8 cellular contexts compared by ENCODE assay signal in the genomic region with DNA sequence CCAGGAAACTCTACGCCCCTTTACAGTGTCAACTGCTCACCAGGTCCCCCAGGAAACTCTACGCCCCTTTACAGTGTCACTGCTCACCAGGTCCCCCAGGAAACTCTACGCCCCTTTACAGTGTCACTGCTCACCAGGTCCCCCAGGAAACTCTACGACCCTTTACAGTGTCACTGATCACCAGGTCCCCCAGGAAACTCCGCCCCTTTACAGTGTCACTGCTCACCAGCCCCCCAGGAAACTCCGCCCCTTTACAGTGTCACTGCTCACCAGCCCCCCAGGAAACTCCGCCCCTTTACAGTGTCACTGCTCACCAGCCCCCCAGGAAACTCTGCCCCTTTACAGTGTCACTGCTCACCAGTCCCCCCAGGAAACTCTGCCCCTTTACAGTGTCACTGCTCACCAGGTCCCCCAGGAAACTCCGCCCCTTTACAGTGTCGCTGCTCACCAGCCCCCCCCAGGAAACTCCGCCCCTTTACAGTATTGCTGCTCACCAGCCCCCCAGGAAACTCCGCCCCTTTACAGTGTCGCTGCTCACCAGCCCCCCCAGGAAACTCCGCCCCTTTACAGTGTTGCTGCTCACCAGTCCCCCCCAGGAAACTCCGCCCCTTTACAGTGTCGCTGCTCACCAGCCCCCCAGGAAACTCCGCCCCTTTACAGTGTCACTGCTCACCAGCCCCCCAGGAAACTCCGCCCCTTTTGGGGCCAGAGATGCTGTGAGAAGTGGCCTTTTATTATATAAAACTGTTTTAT. TPM values are rescaled to one million over a fixed set of nuclear protein-coding genes. Genes with fewer than 3 reads are reported as not detected.
DNase-seq lines count a peak whose midpoint lies in the region; ATAC-seq, FAIRE-seq and TF ChIP-seq lines count a peak whose summit lies in the region.
"Not testable (repeated sequence)": the region's sequence is repeated elsewhere in the genome, so short reads cannot be mapped to it uniquely, and the experiment has no call there.

No MANE protein-coding gene starts in this region.

- H3K27me3 ChIP-seq in CD4-positive, alpha-beta memory T cell (ENCODE audit: insufficient read depth, low read length); K562 (ENCODE audit: control insufficient read depth in 2 of 2, insufficient read depth in 2 of 2, low read length in 2 of 2); naive thymus-derived CD4-positive, alpha-beta T cell (ENCODE audit: control insufficient read depth in 2 of 2, insufficient read depth in 2 of 2, low read length in 2 of 2): not testable (repeated sequence)

- POLR2A ChIA-PET in CD4-positive, alpha-beta memory T cell (lab: Charles Lee; ENCODE audit: partially characterized antibody) = interaction anchor here (1.0 to 3.2 kb wide), 5 partner anchors 9 to 22 kb away, joined by 3 to 23 read pairs (median 4); partner anchors contain the start of gene PIM3
- POLR2A ChIA-PET in activated CD8-positive, alpha-beta T cell treated with anti-CD3 and anti-CD28 coated beads for 36 hours (lab: Charles Lee) = interaction anchor here (2.3 kb wide), 1 partner anchor 9 kb away, joined by 5 read pairs; no protein-coding TSS in a partner anchor
- POLR2A ChIA-PET in K562 (lab: Yijun Ruan, JAX) = interaction anchor here (0.7 kb wide), 2 partner anchors 51 to 53 kb away, joined by 3 to 5 read pairs; no protein-coding TSS in a partner anchor
- POLR2A ChIA-PET in naive thymus-derived CD4-positive, alpha-beta T cell (lab: Charles Lee) = interaction anchor here (0.6 to 2.0 kb wide), 5 partner anchors 9 to 73 kb away, joined by 3 to 11 read pairs (median 3); partner anchors contain the start of gene PIM3

- H3K4me1 Mint-ChIP-seq in CD4-positive, alpha-beta memory T cell = peaks cover 8 to 26% (median 11%) of the 10 kb centered on the region in 4 donors
- H3K4me1 Mint-ChIP-seq in activated CD8-positive, alpha-beta T cell treated with anti-CD3 and anti-CD28 coated beads for 36 hours (ENCODE audit: low read depth) = not testable (repeated sequence)
- H3K4me1 Mint-ChIP-seq in naive thymus-derived CD4-positive, alpha-beta T cell = peaks cover 8 to 19% (median 12%) of the 10 kb centered on the region in 7 donors

- H4K20me1 ChIP-seq in K562 (replicated peaks; ENCODE audit: control insufficient read depth, insufficient read depth, low read length) = not testable (repeated sequence)

- H3K9me3 ChIP-seq in CD4-positive, alpha-beta memory T cell (ENCODE audit: control insufficient read depth in 1 of 2, low read length in 2 of 2); K562 (replicated peaks; ENCODE audit: control insufficient read depth, insufficient read depth, low read depth, low read length); naive thymus-derived CD4-positive, alpha-beta T cell (ENCODE audit: control insufficient read depth in 2 of 3, low read length in 3 of 3): not testable (repeated sequence)

- TF ChIP-seq POLR2A in K562 (conservative IDR thresholded peaks at IDR 0.05) = not testable (repeated sequence)

- peak; percentile 52 for FAIRE-seq in K562 (lab: Jason Lieb, UNC)

- peaks cover 13% of the 10 kb centered on the region for H3K4me1 ChIP-seq in CD4-positive, alpha-beta memory T cell (ENCODE audit: insufficient read depth, low read length)
- H3K4me1 ChIP-seq in K562 (replicated peaks in 1 of 2; ENCODE audit: control insufficient read depth in 2 of 2, insufficient read depth in 2 of 2, low read length in 2 of 2) = peaks cover 8 to 78% of the 10 kb centered on the region in 2 experiments; a peak in 3 of 5 replicates
- peaks cover 9 to 18% of the 10 kb centered on the region in 2 donors for H3K4me1 ChIP-seq in naive thymus-derived CD4-positive, alpha-beta T cell (ENCODE audit: control insufficient read depth in 2 of 2, insufficient read depth in 2 of 2, low read length in 2 of 2)

- WGBS in K562 (ENCODE audit: insufficient coverage, low coverage, missing lambda C conversion rate) = 62% methylated on average over 6 of the region's 17 CpGs

- peak overlapping the region; percentile 85 to 98 (median 95) for H3K27ac Mint-ChIP-seq in CD4-positive, alpha-beta memory T cell
- H3K27ac Mint-ChIP-seq in activated CD8-positive, alpha-beta T cell treated with anti-CD3 and anti-CD28 coated beads for 36 hours = peak overlapping the region; percentile 81
- H3K27ac Mint-ChIP-seq in naive thymus-derived CD4-positive, alpha-beta T cell = peak overlapping the region; percentile 86 to 99 (median 97)

- H3K27ac ChIP-seq in CD4-positive, alpha-beta memory T cell (ENCODE audit: low read depth, low read length) = peak overlapping the region; percentile 83
- H3K27ac ChIP-seq in K562 (ENCODE audit: extremely low read depth, low read depth, low read length) = peak overlapping the region; percentile 68; the same call in 2 of the 3 replicates
- H3K27ac ChIP-seq in naive thymus-derived CD4-positive, alpha-beta T cell (ENCODE audit: low read depth, low read length) = peak overlapping the region; percentile 86

- CTCF ChIA-PET in CD4-positive, alpha-beta memory T cell (lab: Charles Lee; ENCODE audit: partially characterized antibody) = interaction anchor here (1.8 kb wide), 1 partner anchor 15 kb away, joined by 7 read pairs; no protein-coding TSS in a partner anchor
- CTCF ChIA-PET in activated CD8-positive, alpha-beta T cell treated with anti-CD3 and anti-CD28 coated beads for 36 hours (lab: Charles Lee) = interaction anchor here (1.1 kb wide), 1 partner anchor 12 kb away, joined by 3 read pairs; no protein-coding TSS in a partner anchor
- CTCF ChIA-PET in K562 (lab: Yijun Ruan, JAX; ENCODE audit: low intra/inter-chr PET ratio) = not testable (repeated sequence)
- CTCF ChIA-PET in naive thymus-derived CD4-positive, alpha-beta T cell (lab: Charles Lee) = interaction anchor here (0.5 kb wide), 1 partner anchor 259 kb away, joined by 6 read pairs; no protein-coding TSS in a partner anchor

- H3K4me3 Mint-ChIP-seq in CD4-positive, alpha-beta memory T cell = peak overlapping the region in 6 of 8 donors; percentile 43 to 75 (median 57)
- not testable (repeated sequence) for H3K4me3 Mint-ChIP-seq in activated CD8-positive, alpha-beta T cell treated with anti-CD3 and anti-CD28 coated beads for 36 hours
- peak overlapping the region in 8 of 10 donors; percentile 20 to 80 (median 60) for H3K4me3 Mint-ChIP-seq in naive thymus-derived CD4-positive, alpha-beta T cell

- not testable (repeated sequence) for BruUV-seq in K562 (replicated peaks; lab: Mats Ljungman, UMichigan)

- peak; percentile 69 to 83 (median 80) for DNase-seq in CD4-positive, alpha-beta memory T cell
- DNase-seq in HUDEP-2 (lab: John Stamatoyannopoulos, UW; ENCODE audit: unreplicated experiment in 76 of 76) (peak in 52 of 76 experiments; percentile 13 to 85 (median 54)), NCI-H748 (lab: John Stamatoyannopoulos, UW; ENCODE audit: unreplicated experiment) (peak; percentile 25), SW480 (ENCODE audit: low spot score) (peak; percentile 42), K562 (ENCODE audit: extremely low read depth in 1 of 4, low spot score in 3 of 4) (peak; percentile 67 to 84 (median 70))
- DNase-seq in activated CD8-positive, alpha-beta T cell treated with anti-CD3 and anti-CD28 coated beads for 36 hours = peak; percentile 78
- DNase-seq in naive thymus-derived CD4-positive, alpha-beta T cell = peak in 7 of 9 donors; percentile 67 to 87 (median 80)
- peak; percentile 47 for DNase-seq in stimulated activated naive CD8-positive, alpha-beta T cell treated with anti-CD3 and anti-CD28 coated beads, Interleukin-15, Interleukin-2, amounts not matched to agents 100 U/mL and 50 U/mL, for 24 hours

- ATAC-seq in activated CD8-positive, alpha-beta T cell treated with anti-CD3 and anti-CD28 coated beads for 36 hours = peak; percentile 32
- peak; percentile 51; the same call in 2 of the 3 replicates for ATAC-seq in K562
- ATAC-seq in naive thymus-derived CD4-positive, alpha-beta T cell = peak; percentile 65
- not testable (repeated sequence) for ATAC-seq in stimulated activated naive CD8-positive, alpha-beta T cell treated with anti-CD3 and anti-CD28 coated beads, Interleukin-15, Interleukin-2, amounts not matched to agents 100 U/mL and 50 U/mL, for 24 hours

- H3K9me1 ChIP-seq in K562 (ENCODE audit: control insufficient read depth, insufficient read depth, low read length) = not testable (repeated sequence)

- not testable (repeated sequence) for H3K36me3 ChIP-seq in CD4-positive, alpha-beta memory T cell (ENCODE audit: insufficient read depth, low read length); K562 (ENCODE audit: control insufficient read depth, insufficient read depth, low read length); naive thymus-derived CD4-positive, alpha-beta T cell (ENCODE audit: control insufficient read depth in 2 of 3, insufficient read depth in 3 of 3, low read length in 3 of 3)

- TF ChIP-seq RAD21 in K562 (CRISPR knock-in tag; conservative IDR thresholded peaks at IDR 0.05 in 1 of 2, IDR thresholded peaks at IDR 0.05 in 1 of 2) = not testable (repeated sequence)

- intact Hi-C loops in CD4-positive, alpha-beta memory T cell (cut with micrococcal nuclease); activated CD8-positive, alpha-beta T cell treated with anti-CD3 and anti-CD28 coated beads for 36 hours (cut with micrococcal nuclease); K562 (cut with micrococcal nuclease): not testable (repeated sequence)
- intact Hi-C loops in naive thymus-derived CD4-positive, alpha-beta T cell (cut with micrococcal nuclease) = loop anchor here (1.0 kb wide), 2 partner anchors 9 to 15 kb away; partner anchors contain the start of gene PIM3 (in 2 of the 2)

- not testable (repeated sequence) for H3K4me3 ChIP-seq in CD4-positive, alpha-beta memory T cell (ENCODE audit: low read length in 2 of 2); K562; naive thymus-derived CD4-positive, alpha-beta T cell (ENCODE audit: low read length)

- H3K27me3 Mint-ChIP-seq in CD4-positive, alpha-beta memory T cell; activated CD8-positive, alpha-beta T cell treated with anti-CD3 and anti-CD28 coated beads for 36 hours; naive thymus-derived CD4-positive, alpha-beta T cell: not testable (repeated sequence)

- in situ Hi-C loops in K562 (cut with MboI) = not testable (repeated sequence)

- H2AFZ ChIP-seq in K562 (ENCODE audit: low read depth, low read length) = peak overlapping the region; percentile 74

- not testable (repeated sequence) for H3K9me3 Mint-ChIP-seq in CD4-positive, alpha-beta memory T cell; activated CD8-positive, alpha-beta T cell treated with anti-CD3 and anti-CD28 coated beads for 36 hours
- peaks cover 0 to 16% (median 0%) of the 10 kb centered on the region in 11 donors for H3K9me3 Mint-ChIP-seq in naive thymus-derived CD4-positive, alpha-beta T cell

- not testable (repeated sequence) for H3K4me2 ChIP-seq in K562 (ENCODE audit: insufficient read depth, low read length)

- not testable (repeated sequence) for H3K79me2 ChIP-seq in K562 (ENCODE audit: control insufficient read depth, insufficient read depth, low read length)

- not testable (repeated sequence) for H3K36me3 Mint-ChIP-seq in CD4-positive, alpha-beta memory T cell; activated CD8-positive, alpha-beta T cell treated with anti-CD3 and anti-CD28 coated beads for 36 hours (ENCODE audit: low read depth); naive thymus-derived CD4-positive, alpha-beta T cell

- not testable (repeated sequence) for TF ChIP-seq EP300 in K562 (IDR thresholded peaks at IDR 0.05; ENCODE audit: low read length)

- not testable (repeated sequence) for TF ChIP-seq CTCF in activated CD8-positive, alpha-beta T cell treated with anti-CD3 and anti-CD28 coated beads for 36 hours (IDR thresholded peaks at IDR 0.05); K562 (IDR thresholded peaks at IDR 0.05 in 2 of 3, conservative IDR thresholded peaks at IDR 0.05 in 1 of 3; ENCODE audit: insufficient read depth in 2 of 3, low read depth in 1 of 3, low read length in 3 of 3)

- not testable (repeated sequence) for H3K9ac ChIP-seq in K562 (ENCODE audit: insufficient read depth in 1 of 2, low read depth in 2 of 2, low read length in 2 of 2)

RNA-seq across cellular contexts. Expression of gene PIM3, which starts 15.4 kb away (rescaled TPM):
- total RNA-seq in CD4-positive, alpha-beta memory T cell = 10 to 100 TPM; 58.8 to 62.3 TPM
- polyA plus RNA-seq in CD4-positive, alpha-beta memory T cell = 10 to 100 TPM; 48.1 to 49.7 TPM
- 100 to 1,000 TPM; 146 to 158 TPM for total RNA-seq in activated CD8-positive, alpha-beta T cell treated with anti-CD3 and anti-CD28 coated beads for 36 hours
- 8.4 and 19.1 TPM in 2 replicates for total RNA-seq in K562 (2011; cell fraction: chromatin; rRNA removed; ENCODE audit: low replicate concordance)
- 31.2 and 35.0 TPM in 2 replicates for total RNA-seq in K562 (2011; cell fraction: nucleolus; rRNA removed)
- total RNA-seq in K562 (2011; cell fraction: nucleoplasm; rRNA removed) = 9.8 and 13.2 TPM in 2 replicates
- total RNA-seq in K562 (2014; rRNA removed) = 37.0 and 41.1 TPM in 2 replicates
- 4.2 and 4.3 TPM in 2 replicates for total RNA-seq in K562 (2014; rRNA removed; fragmentation: Illumina TruSeq; extraction: Trizol)
- total RNA-seq in K562 (2015; rRNA removed; fragmentation: Illumina TruSeq; extraction: Trizol) = 11.9 and 13.8 TPM in 2 replicates
- 40.5 and 41.3 TPM in 2 replicates for total RNA-seq in K562 (2021)
- polyA plus RNA-seq in K562 (2011; rRNA removed) = 5.3 and 8.0 TPM in 2 replicates
- 13.4 and 28.9 TPM in 2 replicates for polyA plus RNA-seq in K562 (2011; cell fraction: cytosol; rRNA removed)
- polyA plus RNA-seq in K562 (2011; cell fraction: nucleus; rRNA removed) = 36.6 and 49.9 TPM in 2 replicates
- polyA plus RNA-seq in K562 (2012) = 18.0 and 35.9 TPM in 2 replicates
- 4.4 and 11.4 TPM in 2 replicates for polyA plus RNA-seq in K562 (2014; fragmentation: Illumina TruSeq; extraction: Trizol)
- under 1 TPM; 0.24 to 0.57 TPM for polyA plus RNA-seq in K562 (2014; fragmentation: Nextera tagmentation; extraction: Ambion mirVana)
- 34.1 and 35.4 TPM in 2 replicates for polyA plus RNA-seq in K562 (2014; rRNA removed)
- polyA minus RNA-seq in K562 (2011; rRNA and poly(A)+ RNA removed) = 0.99 and 1.4 TPM in 2 replicates
- 7.1 and 7.7 TPM in 2 replicates for polyA minus RNA-seq in K562 (2011; cell fraction: cytosol; rRNA and poly(A)+ RNA removed)
- 10.2 and 10.6 TPM in 2 replicates for polyA minus RNA-seq in K562 (2011; cell fraction: nucleus; rRNA and poly(A)+ RNA removed)
- total RNA-seq in naive thymus-derived CD4-positive, alpha-beta T cell = 100 to 1,000 TPM in 2 of 5 experiments, 10 to 100 TPM in 3; 44.4 to 164 (median 78.3) TPM
- polyA plus RNA-seq in naive thymus-derived CD4-positive, alpha-beta T cell = 10 to 100 TPM; 21.3 to 38.8 TPM

RNA-seq across cellular contexts. Expression of gene CRELD2, which starts 26.8 kb away (rescaled TPM):
- 10 to 100 TPM; 36.0 to 36.2 TPM for total RNA-seq in CD4-positive, alpha-beta memory T cell
- polyA plus RNA-seq in CD4-positive, alpha-beta memory T cell = 10 to 100 TPM; 40.2 to 46.1 TPM
- 10 to 100 TPM; 26.1 to 28.2 TPM for total RNA-seq in activated CD8-positive, alpha-beta T cell treated with anti-CD3 and anti-CD28 coated beads for 36 hours
- 25.0 and 46.1 TPM in 2 replicates for total RNA-seq in K562 (2011; cell fraction: chromatin; rRNA removed; ENCODE audit: low replicate concordance)
- total RNA-seq in K562 (2011; cell fraction: nucleolus; rRNA removed) = 45.8 and 49.4 TPM in 2 replicates
- 32.0 and 37.3 TPM in 2 replicates for total RNA-seq in K562 (2011; cell fraction: nucleoplasm; rRNA removed)
- total RNA-seq in K562 (2014; rRNA removed) (25.3 and 33.2 TPM in 2 replicates), K562 (2014; rRNA removed; fragmentation: Illumina TruSeq; extraction: Trizol) (4.9 and 6.3 TPM in 2 replicates), K562 (2015; rRNA removed; fragmentation: Illumina TruSeq; extraction: Trizol) (10.1 and 10.7 TPM in 2 replicates), K562 (2021) (19.5 and 19.8 TPM in 2 replicates)
- polyA plus RNA-seq in K562 (2011; rRNA removed) (8.8 and 12.4 TPM in 2 replicates), K562 (2014; fragmentation: Illumina TruSeq; extraction: Trizol) (6.3 and 9.3 TPM in 2 replicates), K562 (2014; fragmentation: Nextera tagmentation; extraction: Ambion mirVana) (1 to 10 TPM in 1 of 2 experiments, under 1 TPM in 1; 0.96 to 1.5 TPM), K562 (2014; rRNA removed) (19.9 and 22.4 TPM in 2 replicates)
- polyA plus RNA-seq in K562 (2011; cell fraction: cytosol; rRNA removed) = 12.4 and 16.3 TPM in 2 replicates
- 34.7 and 37.7 TPM in 2 replicates for polyA plus RNA-seq in K562 (2011; cell fraction: nucleus; rRNA removed)
- 18.1 and 28.6 TPM in 2 replicates for polyA plus RNA-seq in K562 (2012)
- polyA minus RNA-seq in K562 (2011; rRNA and poly(A)+ RNA removed) = 2.1 and 2.4 TPM in 2 replicates
- polyA minus RNA-seq in K562 (2011; cell fraction: cytosol; rRNA and poly(A)+ RNA removed) = 5.1 and 6.0 TPM in 2 replicates
- polyA minus RNA-seq in K562 (2011; cell fraction: nucleus; rRNA and poly(A)+ RNA removed) = 5.1 and 5.8 TPM in 2 replicates
- total RNA-seq in naive thymus-derived CD4-positive, alpha-beta T cell = 10 to 100 TPM; 19.7 to 80.9 (median 28.5) TPM
- polyA plus RNA-seq in naive thymus-derived CD4-positive, alpha-beta T cell = 10 to 100 TPM; 37.3 to 39.1 TPM

RNA-seq across cellular contexts. Expression of gene ALG12, which starts 27.0 kb away (rescaled TPM):
- 10 to 100 TPM; 19.6 to 27.2 TPM for total RNA-seq in CD4-positive, alpha-beta memory T cell
- 10 to 100 TPM; 16.9 to 19.0 TPM for polyA plus RNA-seq in CD4-positive, alpha-beta memory T cell
- 10 to 100 TPM; 10.7 to 12.0 TPM for total RNA-seq in activated CD8-positive, alpha-beta T cell treated with anti-CD3 and anti-CD28 coated beads for 36 hours
- total RNA-seq in K562 (2011; cell fraction: chromatin; rRNA removed; ENCODE audit: low replicate concordance) = 6.2 and 18.5 TPM in 2 replicates
- total RNA-seq in K562 (2011; cell fraction: nucleolus; rRNA removed) = 20.3 and 21.8 TPM in 2 replicates
- 13.6 and 15.7 TPM in 2 replicates for total RNA-seq in K562 (2011; cell fraction: nucleoplasm; rRNA removed)
- total RNA-seq in K562 (2014; rRNA removed) = 3.4 and 5.8 TPM in 2 replicates
- 0.83 and 2.0 TPM in 2 replicates for total RNA-seq in K562 (2014; rRNA removed; fragmentation: Illumina TruSeq; extraction: Trizol)
- total RNA-seq in K562 (2015; rRNA removed; fragmentation: Illumina TruSeq; extraction: Trizol) = 3.7 and 3.8 TPM in 2 replicates
- 8.5 and 11.0 TPM in 2 replicates for total RNA-seq in K562 (2021)
- polyA plus RNA-seq in K562 (2011; rRNA removed) = 2.6 and 3.9 TPM in 2 replicates
- polyA plus RNA-seq in K562 (2011; cell fraction: cytosol; rRNA removed) = 2.9 and 4.5 TPM in 2 replicates
- polyA plus RNA-seq in K562 (2011; cell fraction: nucleus; rRNA removed) = 14.0 and 20.4 TPM in 2 replicates
- polyA plus RNA-seq in K562 (2012) = 8.3 and 9.5 TPM in 2 replicates
- polyA plus RNA-seq in K562 (2014; fragmentation: Illumina TruSeq; extraction: Trizol) = 4.0 and 7.3 TPM in 2 replicates
- under 1 TPM; 0.20 to 0.62 TPM for polyA plus RNA-seq in K562 (2014; fragmentation: Nextera tagmentation; extraction: Ambion mirVana)
- polyA plus RNA-seq in K562 (2014; rRNA removed) = 4.9 and 5.8 TPM in 2 replicates
- 2.2 and 3.7 TPM in 2 replicates for polyA minus RNA-seq in K562 (2011; rRNA and poly(A)+ RNA removed)
- 3.6 and 3.7 TPM in 2 replicates for polyA minus RNA-seq in K562 (2011; cell fraction: cytosol; rRNA and poly(A)+ RNA removed)
- polyA minus RNA-seq in K562 (2011; cell fraction: nucleus; rRNA and poly(A)+ RNA removed) = 1.4 and 2.8 TPM in 2 replicates
- 10 to 100 TPM; 16.2 to 22.4 (median 19.5) TPM for total RNA-seq in naive thymus-derived CD4-positive, alpha-beta T cell
- 10 to 100 TPM; 10.4 to 21.2 TPM for polyA plus RNA-seq in naive thymus-derived CD4-positive, alpha-beta T cell

Comparison
In these comparisons a context has a peak if more than half of its experiments do, and no peak if none do; other contexts are left out.
1. DNase-seq: peak in every context shown above with its lines; median percentile 80 in CD4-positive, alpha-beta memory T cell; 80 in naive thymus-derived CD4-positive, alpha-beta T cell; 78 in activated CD8-positive, alpha-beta T cell treated with anti-CD3 and anti-CD28 coated beads for 36 hours; 70 in K562; 54 in HUDEP-2; 47 in stimulated activated naive CD8-positive, alpha-beta T cell treated with anti-CD3 and anti-CD28 coated beads, Interleukin-15, Interleukin-2, amounts not matched to agents 100 U/mL and 50 U/mL, for 24 hours; 42 in SW480; 25 in NCI-H748.